ENCODE assay signal across 9 cellular contexts in genomic region chr5:176533894-176534611, GRCh38. TPM values are rescaled to one million over a fixed set of nuclear protein-coding genes. Genes with fewer than 3 reads are reported as not detected.
A peak's percentile ranks its signal among the peaks of the same experiment; 100 is the strongest.
DNase-seq lines count a peak whose midpoint lies in the region; ATAC-seq and TF ChIP-seq lines count a peak whose summit lies in the region.
"Had no signal": no experiment of that assay in that cellular context is flagged by ENCODE, and none has a peak within 500 bp of the region (broad histone marks: within the 10 kb centered on the region; RNA-seq: fewer than 3 reads in every experiment).

No MANE protein-coding gene starts in this region.

- CTCF ChIA-PET in Calu3 (lab: Charles Lee) = interaction anchor here (0.6 to 0.7 kb wide), 2 partner anchors 10 to 65 kb away, joined by 3 read pairs; no protein-coding TSS in a partner anchor

- DNase-seq in Calu3 (no peak), NAMALWA (ENCODE audit: low spot score) (peak; percentile 62), iris pigment epithelial cell (ENCODE audit: low read depth) (peak; percentile 46), NCI-H82 (lab: John Stamatoyannopoulos, UW) (no peak), NCI-H2171 treated with DMSO at 0.1 percent for 48 hours (lab: John Stamatoyannopoulos, UW) (no peak)
- peak in 1 of 2 donors; percentile 48 for DNase-seq in activated naive CD4-positive, alpha-beta T cell treated with anti-CD3 and anti-CD28 coated beads, Interleukin-2, amount 50 U/mL, for 72 hours (ENCODE audit: low spot score in 2 of 2)
- DNase-seq in stimulated activated naive CD8-positive, alpha-beta T cell treated with anti-CD3 and anti-CD28 coated beads, Interleukin-15, amount 100 ng/mL, for 72 hours = peak; percentile 52 to 56

- no peaks in the 10 kb centered on the region for H3K27me3 Mint-ChIP-seq in Calu3 (ENCODE audit: unreplicated experiment)
- H3K27me3 Mint-ChIP-seq in stimulated activated naive CD8-positive, alpha-beta T cell treated with anti-CD3 and anti-CD28 coated beads, Interleukin-15, amount 100 ng/mL, for 72 hours = no peaks in the 10 kb centered on the region

- intact Hi-C loops in Calu3 (cut with micrococcal nuclease; ENCODE audit: unreplicated experiment) = no loop called here

- BruUV-seq in Calu3 (replicated peaks; lab: Mats Ljungman, UMichigan) = no TSS peak

- peak overlapping the region; percentile 96 for H3K4me3 Mint-ChIP-seq in Calu3 (ENCODE audit: low read depth, unreplicated experiment)
- H3K4me3 Mint-ChIP-seq in stimulated activated naive CD8-positive, alpha-beta T cell treated with anti-CD3 and anti-CD28 coated beads, Interleukin-15, amount 100 ng/mL, for 72 hours = peak overlapping the region; percentile 91 to 95

- peak overlapping the region; percentile 57 for H3K27ac Mint-ChIP-seq in Calu3 (ENCODE audit: unreplicated experiment)
- H3K27ac Mint-ChIP-seq in activated naive CD4-positive, alpha-beta T cell treated with anti-CD3 and anti-CD28 coated beads, Interleukin-2, amount 50 U/mL, for 72 hours = peak overlapping the region; percentile 92 to 98
- peak overlapping the region; percentile 97 for H3K27ac Mint-ChIP-seq in stimulated activated naive CD8-positive, alpha-beta T cell treated with anti-CD3 and anti-CD28 coated beads, Interleukin-15, amount 100 ng/mL, for 72 hours

- no peak for TF ChIP-seq CTCF in Calu3 (IDR thresholded peaks at IDR 0.05; ENCODE audit: unreplicated experiment)

- H3K36me3 Mint-ChIP-seq in Calu3 (ENCODE audit: insufficient read depth, unreplicated experiment) = peaks cover 39% of the 10 kb centered on the region
- peaks cover 19 to 23% of the 10 kb centered on the region in 2 donors for H3K36me3 Mint-ChIP-seq in activated naive CD4-positive, alpha-beta T cell treated with anti-CD3 and anti-CD28 coated beads, Interleukin-2, amount 50 U/mL, for 72 hours

- no peaks in the 10 kb centered on the region for H3K9me3 Mint-ChIP-seq in Calu3 (ENCODE audit: low read depth, unreplicated experiment)
- no peaks in the 10 kb centered on the region for H3K9me3 Mint-ChIP-seq in activated naive CD4-positive, alpha-beta T cell treated with anti-CD3 and anti-CD28 coated beads, Interleukin-2, amount 50 U/mL, for 72 hours
- H3K9me3 Mint-ChIP-seq in stimulated activated naive CD8-positive, alpha-beta T cell treated with anti-CD3 and anti-CD28 coated beads, Interleukin-15, amount 100 ng/mL, for 72 hours = no peaks in the 10 kb centered on the region

- H3K4me1 Mint-ChIP-seq in Calu3 (ENCODE audit: low read depth, unreplicated experiment) = peaks cover 46% of the 10 kb centered on the region
- peaks cover 75% of the 10 kb centered on the region for H3K4me1 Mint-ChIP-seq in stimulated activated naive CD8-positive, alpha-beta T cell treated with anti-CD3 and anti-CD28 coated beads, Interleukin-15, amount 100 ng/mL, for 72 hours

- no peak for ATAC-seq in activated naive CD4-positive, alpha-beta T cell treated with anti-CD3 and anti-CD28 coated beads, Interleukin-2, amount 50 U/mL, for 72 hours
- no peak for ATAC-seq in stimulated activated naive CD8-positive, alpha-beta T cell treated with anti-CD3 and anti-CD28 coated beads, Interleukin-15, amount 100 ng/mL, for 72 hours
- no peak for ATAC-seq in HG03439 (IDR thresholded peaks at IDR 0.05; ENCODE audit: unreplicated experiment)

RNA-seq across cellular contexts. Expression of gene RNF44, which starts 3.1 kb away (rescaled TPM):
- total RNA-seq in Calu3 (2022) = 76.9 and 82.3 TPM in 2 replicates
- 100 to 1,000 TPM in 1 of 2 donors, 10 to 100 TPM in 1; 83.5 to 136 TPM for total RNA-seq in activated naive CD4-positive, alpha-beta T cell treated with anti-CD3 and anti-CD28 coated beads, Interleukin-2, amount 50 U/mL, for 72 hours

RNA-seq across cellular contexts. Expression of gene CDHR2, which starts 15.1 kb away (rescaled TPM):
- total RNA-seq in Calu3 (2022) = 7.8 and 13.3 TPM in 2 replicates
- under 1 TPM; 0.05 to 0.54 TPM for total RNA-seq in activated naive CD4-positive, alpha-beta T cell treated with anti-CD3 and anti-CD28 coated beads, Interleukin-2, amount 50 U/mL, for 72 hours
- total RNA-seq: fibroblast of villous mesenchyme had no signal

Comparison
In these comparisons a context has a peak if more than half of its experiments do, and no peak if none do; other contexts are left out.
1. DNase-seq: peak in NAMALWA (single experiment), iris pigment epithelial cell (single experiment) and stimulated activated naive CD8-positive, alpha-beta T cell treated with anti-CD3 and anti-CD28 coated beads, Interleukin-15, amount 100 ng/mL, for 72 hours (2 of 2); none in Calu3 (single experiment), NCI-H82 (single experiment) and NCI-H2171 treated with DMSO at 0.1 percent for 48 hours (single experiment).
2. Peak in every context shown above with its lines, with median percentiles within 50 percentile points of each other: H3K27ac Mint-ChIP-seq.